8 cellular contexts compared by ENCODE assay signal in genomic region chr7:32891800-32892520, GRCh38. TPM values are rescaled to one million over a fixed set of nuclear protein-coding genes. Genes with fewer than 3 reads are reported as not detected.
DNase-seq lines count a peak whose midpoint lies in the region; ATAC-seq and TF ChIP-seq lines count a peak whose summit lies in the region.

No MANE protein-coding gene starts in this region.

- H3K4me2 ChIP-seq in OCI-LY1 (ENCODE audit: low read length): peak overlapping the region; percentile 94

- H3K27ac ChIP-seq in OCI-LY1 (ENCODE audit: low read depth, low read length, poor library complexity, severe bottlenecking): peak overlapping the region; percentile 90

- ATAC-seq in GM21526 (IDR thresholded peaks at IDR 0.05; ENCODE audit: low FRiP score, unreplicated experiment) (peak; percentile 52), mucosa of descending colon (peak; percentile 81)

- no peaks in the 10 kb centered on the region for H3K9me2 ChIP-seq in OCI-LY1 (ENCODE audit: low read depth, low read length)

- H3K4me3 ChIP-seq in OCI-LY1 (ENCODE audit: low read depth, low read length, poor library complexity, severe bottlenecking) (peak overlapping the region; percentile 83), epithelial cell of esophagus (ENCODE audit: low read length) (peak overlapping the region; percentile 84), mucosa of descending colon (peak overlapping the region; percentile 94)

- peaks cover 38% of the 10 kb centered on the region for H3K79me2 ChIP-seq in OCI-LY1 (ENCODE audit: insufficient read depth, low read length)

- no peaks in the 10 kb centered on the region; the same call in 1 of the 2 replicates for H3K27me3 ChIP-seq in OCI-LY1 (ENCODE audit: insufficient read depth, low read length)

- no peaks in the 10 kb centered on the region for H3K9me3 ChIP-seq in OCI-LY1 (ENCODE audit: low read length)
- H3K9me3 ChIP-seq in mucosa of descending colon: no peaks in the 10 kb centered on the region

- TF ChIP-seq CTCF in OCI-LY1 (IDR thresholded peaks at IDR 0.05; ENCODE audit: low read length) (no peak), epithelial cell of esophagus (IDR thresholded peaks at IDR 0.05; ENCODE audit: insufficient read depth, low read depth, low read length, missing control alignments) (no peak), mucosa of descending colon (IDR thresholded peaks at IDR 0.05) (no peak)

- H3K36me3 ChIP-seq in OCI-LY1 (ENCODE audit: insufficient read depth, low read length) (no peaks in the 10 kb centered on the region), mucosa of descending colon (ENCODE audit: low read depth) (no peaks in the 10 kb centered on the region)

- H2AFZ ChIP-seq in OCI-LY1 (ENCODE audit: low read length): peak overlapping the region; percentile 43

- no peaks in the 10 kb centered on the region for H4K20me1 ChIP-seq in OCI-LY1 (ENCODE audit: insufficient read depth, low read length)

- peak overlapping the region; percentile 96 for H3K9ac ChIP-seq in OCI-LY1 (ENCODE audit: low read length)

- DNase-seq in DMS 273 (lab: John Stamatoyannopoulos, UW; ENCODE audit: unreplicated experiment) (peak; percentile 100), HuH-7 (ENCODE audit: low spot score) (peak; percentile 83), activated T-cell treated with anti-CD3 and anti-CD28 coated beads for 24 hours (ENCODE audit: low read depth) (peak; percentile 97), epithelial cell of esophagus (ENCODE audit: low read depth) (peak; percentile 95), mucosa of descending colon (peak; percentile 97 to 99 (median 98))
- DNase-seq in stimulated activated CD8-positive, alpha-beta memory T cell treated with anti-CD3 and anti-CD28 coated beads, Interleukin-4, amount 100 ng/mL, for 24 hours (ENCODE audit: low read depth): peak; percentile 99

- H3K4me1 ChIP-seq in OCI-LY1 (ENCODE audit: insufficient read depth, low read length, severe bottlenecking) (peaks cover 34% of the 10 kb centered on the region), mucosa of descending colon (ENCODE audit: low read depth) (peaks cover 35% of the 10 kb centered on the region)

- no peaks in the 10 kb centered on the region for H3F3A ChIP-seq in OCI-LY1 (ENCODE audit: insufficient read depth, low read length)

- intact Hi-C loops in mucosa of descending colon (cut with DNase I, micrococcal nuclease): no loop called here

RNA-seq across cellular contexts. Expression of gene KBTBD2, which starts 0.4 kb away (rescaled TPM):
- total RNA-seq in mucosa of descending colon: 10 to 100 TPM; 26.8 to 30.0 (median 26.9) TPM

Comparison
In these comparisons a context has a peak if more than half of its experiments do, and no peak if none do; other contexts are left out.
1. Peak in every context shown above with its lines: DNase-seq, ATAC-seq, H3K4me3 ChIP-seq and H3K27ac ChIP-seq.